In the genomic region with DNA sequence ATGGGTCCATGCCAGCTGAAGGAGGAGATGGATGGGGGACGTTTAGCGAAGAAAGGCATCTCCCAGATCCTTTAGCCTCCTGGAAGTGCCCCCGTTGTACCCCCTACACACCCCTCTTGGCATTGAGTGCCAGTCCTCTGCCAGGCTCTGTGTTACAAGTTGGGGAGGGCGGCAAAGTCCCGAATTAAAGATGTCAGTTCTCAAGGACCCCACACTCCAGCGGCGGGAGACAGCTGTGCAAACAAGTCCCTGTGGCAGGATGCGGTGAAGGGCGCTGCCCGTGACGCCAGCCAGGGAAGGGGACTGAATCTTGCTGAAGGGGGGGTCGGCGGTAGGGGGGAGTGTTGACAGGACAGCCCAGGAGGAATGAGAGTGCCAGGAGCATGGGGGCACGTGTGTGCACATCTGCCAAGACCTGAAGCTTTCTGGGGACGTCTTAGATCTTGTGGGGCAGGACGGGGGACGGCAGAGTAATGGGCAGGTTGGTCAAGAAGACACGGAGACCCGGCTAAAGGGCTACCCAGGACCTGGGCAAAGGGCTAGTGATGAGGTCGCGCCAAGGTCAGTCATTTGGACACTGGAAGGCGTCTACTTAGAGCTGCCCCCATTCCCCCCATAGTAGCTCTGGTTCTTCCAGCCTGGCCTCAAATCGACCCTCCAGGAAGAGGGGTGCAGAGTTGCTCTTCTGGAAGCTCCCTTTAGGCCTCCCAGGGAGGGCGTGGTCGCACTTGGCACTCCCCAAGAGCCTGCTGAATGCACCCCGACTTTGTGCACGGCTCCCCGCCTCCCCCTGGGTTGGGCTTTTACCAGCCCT, we compare ENCODE assay signal across 8 cellular contexts. TPM values are rescaled to one million over a fixed set of nuclear protein-coding genes. Genes with fewer than 3 reads are reported as not detected.
DNase-seq lines count a peak whose midpoint lies in the region; ATAC-seq and TF ChIP-seq lines count a peak whose summit lies in the region.

No MANE protein-coding gene starts in this region.

- ATAC-seq in body of pancreas (no peak), HG03520 (IDR thresholded peaks at IDR 0.05; ENCODE audit: unreplicated experiment) (no peak)

- WGBS in body of pancreas, 2 donors = 0 to 2% methylated on average over 21 to 26 of the region's 28 CpGs

- H3K9me3 ChIP-seq in body of pancreas (no peaks in the 10 kb centered on the region), iPS-18a (ENCODE audit: control insufficient read depth, low read depth, low read length) (no peaks in the 10 kb centered on the region), skeletal muscle tissue (ENCODE audit: control insufficient read depth in 3 of 3, low read length in 3 of 3) (no peaks in the 10 kb centered on the region)

- intact Hi-C loops in body of pancreas (cut with DNase I) = no loop called here

- no peak for TF ChIP-seq POLR2A in body of pancreas (IDR thresholded peaks at IDR 0.05)

- peaks cover 46% of the 10 kb centered on the region for H3K4me1 ChIP-seq in body of pancreas
- H3K4me1 ChIP-seq in iPS-18a (ENCODE audit: control insufficient read depth, low read depth, low read length) = peaks cover 16% of the 10 kb centered on the region
- H3K4me1 ChIP-seq in skeletal muscle tissue (ENCODE audit: control insufficient read depth in 3 of 3, insufficient read depth in 3 of 3, low read length in 3 of 3) = peaks cover 35 to 43% (median 41%) of the 10 kb centered on the region in 3 donors

- H3K27me3 ChIP-seq in body of pancreas = no peaks in the 10 kb centered on the region
- H3K27me3 ChIP-seq in iPS-18a (ENCODE audit: control insufficient read depth, insufficient read depth, low read length) = peaks cover 38% of the 10 kb centered on the region
- H3K27me3 ChIP-seq in skeletal muscle tissue (ENCODE audit: control insufficient read depth in 3 of 3, insufficient read depth in 3 of 3, low read length in 3 of 3) = no peaks in the 10 kb centered on the region

- H3K36me3 ChIP-seq in body of pancreas (replicated peaks in 1 of 2; ENCODE audit: insufficient read depth in 1 of 2, low read depth in 2 of 2) = peaks cover 0 to under 1% of the 10 kb centered on the region in 2 donors
- H3K36me3 ChIP-seq in iPS-18a (ENCODE audit: control insufficient read depth, low read depth, low read length) = no peaks in the 10 kb centered on the region
- peaks cover 0 to 2% (median 0%) of the 10 kb centered on the region in 3 donors for H3K36me3 ChIP-seq in skeletal muscle tissue (ENCODE audit: control insufficient read depth in 3 of 3, insufficient read depth in 3 of 3, low read length in 3 of 3)

- no peak for TF ChIP-seq CTCF in body of pancreas (IDR thresholded peaks at IDR 0.05)

- DNase-seq in EL = peak; percentile 62
- peak; percentile 27 for DNase-seq in NCI-H1417 treated with DMSO at 0.1 percent for 48 hours (lab: John Stamatoyannopoulos, UW)
- peak; percentile 69 for DNase-seq in T-helper 9 cell
- DNase-seq in body of pancreas = peak; percentile 75 to 88 (median 85)
- no peak for DNase-seq in iPS-NIHi7 (ENCODE audit: extremely low spot score)

- H3K27ac ChIP-seq in body of pancreas = peak overlapping the region; percentile 95 to 100 (median 98)
- no peak overlapping the region for H3K27ac ChIP-seq in iPS-18a (ENCODE audit: low read length)
- H3K27ac ChIP-seq in skeletal muscle tissue (ENCODE audit: low read depth, low read length) = peak overlapping the region; percentile 98

- peak overlapping the region; percentile 91 for H3K9ac ChIP-seq in iPS-18a (ENCODE audit: low read length)
- H3K9ac ChIP-seq in skeletal muscle tissue (ENCODE audit: low read depth in 1 of 3, low read length in 3 of 3) = peak overlapping the region; percentile 94 to 98 (median 96)

- H3K4me3 ChIP-seq in body of pancreas (peak overlapping the region in 1 of 2 donors; percentile 19), iPS-18a (ENCODE audit: low read length) (peak overlapping the region; percentile 94), skeletal muscle tissue (ENCODE audit: low read length in 3 of 3) (peak overlapping the region; percentile 81 to 95 (median 91))

RNA-seq across cellular contexts. Expression of a gene that starts 2.8 kb away (rescaled TPM):
- total RNA-seq in body of pancreas (10 to 100 TPM; 67.2 to 98.9 TPM), skeletal muscle tissue (44.4 TPM)

RNA-seq across cellular contexts. Expression of a gene that starts 14.8 kb away (rescaled TPM):
- total RNA-seq in body of pancreas = 1 to 10 TPM; 3.0 to 7.3 TPM
- 1.0 TPM for total RNA-seq in skeletal muscle tissue

RNA-seq across cellular contexts. Expression of a gene that starts 22.0 kb away (rescaled TPM):
- total RNA-seq in body of pancreas = 10 to 100 TPM; 15.3 to 15.8 TPM
- total RNA-seq in skeletal muscle tissue = not detected

RNA-seq across cellular contexts. Expression of a gene that starts 40.2 kb away (rescaled TPM):
- total RNA-seq in body of pancreas = under 1 TPM; 0.33 to 0.52 TPM
- not detected for total RNA-seq in skeletal muscle tissue

Comparison
In these comparisons a context has a peak if more than half of its experiments do, and no peak if none do; other contexts are left out.
1. RNA of a gene that starts 22.0 kb away (total RNA-seq): 15.3 to 15.8 TPM in body of pancreas; not detected in skeletal muscle tissue (single experiment); every median in the first group is over 10 times any median in the second.